ENCODE assay signal across 10 cellular contexts in the genomic region with DNA sequence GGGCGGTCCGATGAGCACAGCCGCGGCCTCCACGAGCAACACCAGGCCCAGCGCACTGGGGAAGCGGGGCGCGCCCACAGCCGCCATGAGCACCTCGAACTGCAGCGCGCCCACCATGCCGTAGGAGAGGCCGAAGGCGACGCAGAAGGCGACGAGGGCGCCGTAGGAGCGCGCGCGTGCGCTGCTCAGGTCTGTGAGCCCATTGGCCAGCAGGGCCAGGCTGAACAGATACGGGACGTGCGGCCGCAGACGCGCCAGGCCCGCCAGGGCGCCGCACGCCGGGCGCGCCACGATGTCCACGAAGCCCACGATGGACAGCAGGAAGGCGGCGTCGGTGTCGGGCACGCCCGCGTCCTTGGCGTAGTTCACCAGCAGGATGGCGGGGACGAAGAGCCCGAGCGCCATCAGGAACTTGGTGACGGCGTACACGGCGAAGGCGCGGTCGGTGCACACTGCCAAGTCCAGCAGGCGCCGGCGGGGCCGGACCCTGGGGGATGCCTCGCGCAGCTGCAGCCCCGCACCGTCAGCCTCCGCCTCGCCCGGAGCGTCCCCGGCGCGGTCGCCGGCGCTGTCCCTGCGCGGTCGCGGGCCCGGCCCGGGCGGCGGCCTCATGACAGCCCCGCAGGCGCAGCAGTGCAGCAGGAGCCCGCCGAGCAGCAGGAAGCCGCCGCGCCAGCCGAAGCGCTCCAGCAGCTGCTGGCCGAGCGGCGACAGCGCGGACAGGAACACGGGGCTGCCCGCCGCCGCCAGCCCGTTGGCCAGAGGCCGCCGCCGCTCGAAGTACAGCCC. TPM values are rescaled to one million over a fixed set of nuclear protein-coding genes. Genes with fewer than 3 reads are reported as not detected.
DNase-seq lines count a peak whose midpoint lies in the region; ATAC-seq and TF ChIP-seq lines count a peak whose summit lies in the region.
"Had no signal": no experiment of that assay in that cellular context is flagged by ENCODE, and none has a peak within 500 bp of the region (broad histone marks: within the 10 kb centered on the region; RNA-seq: fewer than 3 reads in every experiment).

No MANE protein-coding gene starts in this region.

- intact Hi-C loops in body of pancreas (cut with DNase I), result no loop called here

- no peaks in the 10 kb centered on the region for H3K9me3 ChIP-seq in body of pancreas
- H3K9me3 ChIP-seq: ovary had no signal

- H3K4me3 Mint-ChIP-seq in immature natural killer cell, result peak overlapping the region; percentile 18 to 46 (median 24)
- H3K4me3 Mint-ChIP-seq in stimulated activated naive CD8-positive, alpha-beta T cell treated with anti-CD3 and anti-CD28 coated beads, Interleukin-15, amount 100 ng/mL, for 72 hours, result peak overlapping the region in 1 of 2 donors; percentile 56

- H3K27ac Mint-ChIP-seq in immature natural killer cell, result no peak overlapping the region
- H3K27ac Mint-ChIP-seq in stimulated activated naive CD8-positive, alpha-beta T cell treated with anti-CD3 and anti-CD28 coated beads, Interleukin-15, amount 100 ng/mL, for 72 hours, result no peak overlapping the region

- TF ChIP-seq POLR2A in body of pancreas (IDR thresholded peaks at IDR 0.05), result no peak

- H3K27me3 Mint-ChIP-seq in immature natural killer cell (ENCODE audit: low read depth in 3 of 3), result peaks cover 0 to 11% (median 5%) of the 10 kb centered on the region in 3 donors
- peaks cover 43% of the 10 kb centered on the region for H3K27me3 Mint-ChIP-seq in stimulated activated naive CD8-positive, alpha-beta T cell treated with anti-CD3 and anti-CD28 coated beads, Interleukin-15, amount 100 ng/mL, for 72 hours

- no peaks in the 10 kb centered on the region for H3K36me3 Mint-ChIP-seq in immature natural killer cell

- peaks cover 0 to 2% (median 0%) of the 10 kb centered on the region in 6 donors for H3K9me3 Mint-ChIP-seq in immature natural killer cell
- H3K9me3 Mint-ChIP-seq in stimulated activated naive CD8-positive, alpha-beta T cell treated with anti-CD3 and anti-CD28 coated beads, Interleukin-15, amount 100 ng/mL, for 72 hours, result no peaks in the 10 kb centered on the region

- WGBS in body of pancreas, 2 donors, result 5% methylated on average over 79 of the region's 110 CpGs; no CpG with 5 or more reads in 1 of the 2 donors

- peak; percentile 53 for DNase-seq in DMS 273 (lab: John Stamatoyannopoulos, UW; ENCODE audit: unreplicated experiment)
- no peak for DNase-seq in DMS 273 treated with DMSO at 0.1 percent for 48 hours (lab: John Stamatoyannopoulos, UW)
- peak in 3 of 4 donors; percentile 31 to 54 (median 46) for DNase-seq in body of pancreas
- DNase-seq in immature natural killer cell, result peak in 2 of 3 donors; percentile 27
- no peak for DNase-seq in stimulated activated naive CD8-positive, alpha-beta T cell treated with anti-CD3 and anti-CD28 coated beads, Interleukin-15, amount 100 ng/mL, for 72 hours
- DNase-seq in NCI-H510A treated with DMSO at 0.1 percent for 48 hours (lab: John Stamatoyannopoulos, UW), result no peak
- DNase-seq in NCI-H1694 (lab: John Stamatoyannopoulos, UW), result no peak
- no peak for DNase-seq in effector CD8-positive, alpha-beta T cell (lab: John Stamatoyannopoulos, UW)
- DNase-seq: 8988T had no signal

- no peak for TF ChIP-seq CTCF in body of pancreas (IDR thresholded peaks at IDR 0.05)

- H3K27ac ChIP-seq in body of pancreas, result no peak overlapping the region
- H3K27ac ChIP-seq: ovary had no signal

- peak; percentile 55 for ATAC-seq in body of pancreas
- peak; percentile 57 for ATAC-seq in stimulated activated naive CD8-positive, alpha-beta T cell treated with anti-CD3 and anti-CD28 coated beads, Interleukin-15, amount 100 ng/mL, for 72 hours

- no peak overlapping the region for H3K4me3 ChIP-seq in body of pancreas
- H3K4me3 ChIP-seq: ovary had no signal

- H3K4me1 Mint-ChIP-seq in immature natural killer cell, result peaks cover 0 to 11% of the 10 kb centered on the region in 2 donors
- peaks cover 11% of the 10 kb centered on the region for H3K4me1 Mint-ChIP-seq in stimulated activated naive CD8-positive, alpha-beta T cell treated with anti-CD3 and anti-CD28 coated beads, Interleukin-15, amount 100 ng/mL, for 72 hours

- H3K4me1 ChIP-seq in body of pancreas, result peaks cover 23% of the 10 kb centered on the region

- no peaks in the 10 kb centered on the region for H3K36me3 ChIP-seq in body of pancreas (replicated peaks in 1 of 2; ENCODE audit: insufficient read depth in 1 of 2, low read depth in 2 of 2)
- H3K36me3 ChIP-seq: ovary had no signal

- H3K27me3 ChIP-seq in body of pancreas, result peaks cover 0 to 14% of the 10 kb centered on the region in 2 donors
- H3K27me3 ChIP-seq: ovary had no signal

RNA-seq across cellular contexts. Expression of a gene that starts 2.9 kb away (rescaled TPM):
- not detected for total RNA-seq in body of pancreas
- polyA plus RNA-seq in immature natural killer cell, result under 1 TPM in 1 of 3 donors, not detected in 2; 0.42 TPM

RNA-seq across cellular contexts. Expression of a gene that starts 23.8 kb away (rescaled TPM):
- 10 to 100 TPM; 39.7 to 52.4 TPM for total RNA-seq in body of pancreas
- polyA plus RNA-seq in immature natural killer cell, result 10 to 100 TPM in 1 of 3 donors, 1 to 10 TPM in 1, under 1 TPM in 1; 0.12 to 11.1 (median 6.0) TPM

RNA-seq across cellular contexts. Expression of a gene that starts 29.4 kb away (rescaled TPM):
- total RNA-seq in body of pancreas, result 1 to 10 TPM in 1 of 2 donors, under 1 TPM in 1; 0.66 to 4.4 TPM
- under 1 TPM in 1 of 3 donors, not detected in 2; 0.21 TPM for polyA plus RNA-seq in immature natural killer cell

Comparison
In these comparisons a context has a peak if more than half of its experiments do, and no peak if none do; other contexts are left out.
1. DNase-seq: peak in DMS 273 (single experiment), body of pancreas (3 of 4) and immature natural killer cell (2 of 3); none in DMS 273 treated with DMSO at 0.1 percent for 48 hours (single experiment), stimulated activated naive CD8-positive, alpha-beta T cell treated with anti-CD3 and anti-CD28 coated beads, Interleukin-15, amount 100 ng/mL, for 72 hours (0 of 2), NCI-H510A treated with DMSO at 0.1 percent for 48 hours (single experiment), NCI-H1694 (single experiment) and effector CD8-positive, alpha-beta T cell (single experiment).